ENCODE assay signal across 8 cellular contexts in genomic region chr10:60031664-60032063, GRCh38.
DNase-seq lines count a peak whose midpoint lies in the region; ATAC-seq and TF ChIP-seq lines count a peak whose summit lies in the region.

No MANE protein-coding gene starts in this region.

- H3K9ac ChIP-seq in smooth muscle cell (ENCODE audit: low read depth): no peak overlapping the region

- H3K9me3 ChIP-seq in psoas muscle (no peaks in the 10 kb centered on the region), smooth muscle cell (replicated peaks; ENCODE audit: low read depth) (no peaks in the 10 kb centered on the region)

- TF ChIP-seq CTCF in psoas muscle (IDR thresholded peaks at IDR 0.05) (no peak), smooth muscle cell (IDR thresholded peaks at IDR 0.05; ENCODE audit: borderline replicate concordance, insufficient read depth, poor library complexity, severe bottlenecking) (no peak)

- H3F3A ChIP-seq in smooth muscle cell (ENCODE audit: low read depth): no peaks in the 10 kb centered on the region

- H3K4me3 ChIP-seq in psoas muscle (no peak overlapping the region), smooth muscle cell (no peak overlapping the region)

- H3K4me1 ChIP-seq in psoas muscle: peaks cover 25% of the 10 kb centered on the region
- peaks cover 3% of the 10 kb centered on the region for H3K4me1 ChIP-seq in smooth muscle cell (ENCODE audit: low read depth)

- no peak overlapping the region for H2AFZ ChIP-seq in smooth muscle cell (ENCODE audit: low read depth)

- no peaks in the 10 kb centered on the region for H3K79me2 ChIP-seq in smooth muscle cell (ENCODE audit: low read depth)

- in situ Hi-C loops in G401 (cut with HindIII; ENCODE audit: low sequenced_read_pairs): no loop called here

- H3K36me3 ChIP-seq in psoas muscle (ENCODE audit: insufficient read depth in 1 of 2, low read depth in 1 of 2) (no peaks in the 10 kb centered on the region), smooth muscle cell (ENCODE audit: low read depth) (no peaks in the 10 kb centered on the region)

- H3K27ac ChIP-seq in psoas muscle (peak overlapping the region; percentile 88), smooth muscle cell (ENCODE audit: low read depth) (no peak overlapping the region)

- DNase-seq in SIG-M5 (lab: John Stamatoyannopoulos, UW) (peak; percentile 8), psoas muscle (no peak), G401 (ENCODE audit: low spot score) (no peak), smooth muscle cell (lab: John Stamatoyannopoulos, UW; ENCODE audit: unreplicated experiment) (no peak), SHP77 treated with DMSO at 0.1 percent for 48 hours (lab: John Stamatoyannopoulos, UW) (no peak)
- DNase-seq in stimulated activated CD4-positive, alpha-beta T cell treated with anti-CD3 and anti-CD28 coated beads, Interleukin-12 subunit alpha, Interleukin-12 subunit beta, amount 100 ng/mL, for 4 hours: no peak

- H3K27me3 ChIP-seq in psoas muscle (ENCODE audit: insufficient read depth in 3 of 3, low read length in 2 of 3): no peaks in the 10 kb centered on the region
- no peaks in the 10 kb centered on the region for H3K27me3 ChIP-seq in smooth muscle cell (ENCODE audit: low read depth)

- no peaks in the 10 kb centered on the region for H4K20me1 ChIP-seq in smooth muscle cell (ENCODE audit: low read depth)

- no peak overlapping the region for H3K4me2 ChIP-seq in smooth muscle cell

- ATAC-seq in GM19438 (IDR thresholded peaks at IDR 0.05; ENCODE audit: low read depth, unreplicated experiment) (peak; percentile 70), HG03025 (IDR thresholded peaks at IDR 0.05; ENCODE audit: low FRiP score, unreplicated experiment) (peak; percentile 47), psoas muscle (peak; percentile 90 to 92 (median 92))

- intact Hi-C loops in psoas muscle (cut with DNase I): loop anchor here (1.0 to 10.0 kb wide), 7 partner anchors 124 to 797 kb away; partner anchors contain the start of gene CCDC6 (in 2 of the 2)
